8 cellular contexts compared by ENCODE assay signal in genomic region chr12:123384318-123384993, GRCh38. TPM values are rescaled to one million over a fixed set of nuclear protein-coding genes. Genes with fewer than 3 reads are reported as not detected.
DNase-seq lines count a peak whose midpoint lies in the region; ATAC-seq and TF ChIP-seq lines count a peak whose summit lies in the region.

No MANE protein-coding gene starts in this region.

- H3K9me3 Mint-ChIP-seq in activated T-cell treated with anti-CD3 and anti-CD28 coated beads, Interleukin-2, amount 50 U/mL, for 4 hours, result no peaks in the 10 kb centered on the region

- WGBS in mesendoderm (ENCODE audit: extremely low coverage, insufficient coverage, low lambda C conversion rate), result no CpG with 5 or more reads among the region's 41 CpGs
- WGBS in transverse colon (ENCODE audit: low coverage in 1 of 2), 2 donors, result 2 to 17% methylated on average over 4 to 37 of the region's 41 CpGs

- TSS peak; percentile 51 for BruUV-seq in PC-9 (replicated peaks; lab: Mats Ljungman, UMichigan)

- intact Hi-C loops in PC-9 (cut with micrococcal nuclease; ENCODE audit: unreplicated experiment), result loop anchor here (5.0 to 10.0 kb wide), 2 partner anchors 150 to 198 kb away; partner anchors contain the start of genes RILPL1 and TMED2
- intact Hi-C loops in transverse colon (cut with DNase I; ENCODE audit: low total_unique reads), result no loop called here

- no peaks in the 10 kb centered on the region for H3K27me3 Mint-ChIP-seq in activated T-cell treated with anti-CD3 and anti-CD28 coated beads, Interleukin-2, amount 50 U/mL, for 4 hours (ENCODE audit: low read depth)

- H3K4me1 Mint-ChIP-seq in activated T-cell treated with anti-CD3 and anti-CD28 coated beads, Interleukin-2, amount 50 U/mL, for 4 hours (ENCODE audit: low read depth), result peaks cover 15% of the 10 kb centered on the region

- no peaks in the 10 kb centered on the region for H3K9me2 ChIP-seq in PC-9 (ENCODE audit: insufficient read depth)

- H3K27me3 ChIP-seq in PC-9 (ENCODE audit: insufficient read depth, low read depth) (no peaks in the 10 kb centered on the region), mesendoderm (ENCODE audit: insufficient read depth, low read length, poor library complexity) (no peaks in the 10 kb centered on the region), transverse colon (no peaks in the 10 kb centered on the region)

- peak overlapping the region; percentile 42 for H3K18ac ChIP-seq in mesendoderm (ENCODE audit: low read length)

- H2AFZ ChIP-seq in PC-9, result peak overlapping the region; percentile 88

- H3K4me3 ChIP-seq in PC-9 (peak overlapping the region; percentile 93), mesendoderm (ENCODE audit: low read length) (peak overlapping the region; percentile 59), transverse colon (peak overlapping the region; percentile 73 to 81 (median 76))

- no peak overlapping the region for H4K5ac ChIP-seq in mesendoderm (ENCODE audit: low read length)

- TF ChIP-seq CTCF in PC-9 (conservative IDR thresholded peaks at IDR 0.05) (no peak), transverse colon (IDR thresholded peaks at IDR 0.05) (no peak)

- no peak overlapping the region for H2AK5ac ChIP-seq in mesendoderm (ENCODE audit: low read length)

- H3K4me2 ChIP-seq in PC-9, result peak overlapping the region; percentile 90
- H3K4me2 ChIP-seq in mesendoderm (ENCODE audit: low read length), result peak overlapping the region; percentile 42

- no peaks in the 10 kb centered on the region for H3K36me3 ChIP-seq in PC-9 (ENCODE audit: low read depth)
- no peaks in the 10 kb centered on the region for H3K36me3 ChIP-seq in mesendoderm (ENCODE audit: control insufficient read depth, insufficient read depth, low read length)
- no peaks in the 10 kb centered on the region for H3K36me3 ChIP-seq in transverse colon

- no peak overlapping the region for H2BK15ac ChIP-seq in mesendoderm (replicated peaks; ENCODE audit: low read depth)

- no peak overlapping the region for H3K23ac ChIP-seq in mesendoderm (ENCODE audit: low read length)

- POLR2A ChIA-PET in PC-9 (lab: Charles Lee; ENCODE audit: unreplicated experiment), result interaction anchor here (0.6 to 1.6 kb wide), 5 partner anchors 19 to 625 kb away, joined by 3 to 17 read pairs (median 4); no protein-coding TSS in a partner anchor

- H3K9me3 ChIP-seq in PC-9 (ENCODE audit: insufficient read depth, low read depth) (no peaks in the 10 kb centered on the region), transverse colon (no peaks in the 10 kb centered on the region)

- peak overlapping the region; percentile 47 for H2BK120ac ChIP-seq in mesendoderm (ENCODE audit: low read depth, low read length)

- no peak for TF ChIP-seq EP300 in transverse colon (IDR thresholded peaks at IDR 0.05; ENCODE audit: low read depth)

- H3K56ac ChIP-seq in mesendoderm (ENCODE audit: low read length), result peak overlapping the region; percentile 84

- H3K4me1 ChIP-seq in PC-9 (replicated peaks; ENCODE audit: insufficient read depth), result peaks cover 25% of the 10 kb centered on the region
- H3K4me1 ChIP-seq in mesendoderm (ENCODE audit: control insufficient read depth, low read depth, low read length), result peaks cover 8% of the 10 kb centered on the region
- peaks cover 7 to 28% (median 15%) of the 10 kb centered on the region in 4 donors for H3K4me1 ChIP-seq in transverse colon

- H3K4ac ChIP-seq in mesendoderm (ENCODE audit: low read depth, low read length), result no peak overlapping the region

- no peaks in the 10 kb centered on the region for H3K36me3 Mint-ChIP-seq in activated T-cell treated with anti-CD3 and anti-CD28 coated beads, Interleukin-2, amount 50 U/mL, for 4 hours (ENCODE audit: insufficient read depth)

- CTCF ChIA-PET in PC-9 (lab: Charles Lee), result interaction anchor here (0.7 to 1.0 kb wide), 3 partner anchors 19 to 200 kb away, joined by 3 to 4 read pairs (median 3); partner anchors contain the start of gene TMED2

- peak overlapping the region; percentile 90 for H3K4me3 Mint-ChIP-seq in activated T-cell treated with anti-CD3 and anti-CD28 coated beads, Interleukin-2, amount 50 U/mL, for 4 hours

- ATAC-seq in activated T-cell treated with anti-CD3 and anti-CD28 coated beads, Interleukin-2, amount 50 U/mL, for 4 hours, result peak; percentile 0 to 5
- no peak for ATAC-seq in GM18519 (IDR thresholded peaks at IDR 0.05; ENCODE audit: low FRiP score, unreplicated experiment)

- H3K79me2 ChIP-seq in PC-9 (ENCODE audit: low read depth), result peaks cover 41% of the 10 kb centered on the region
- H3K79me2 ChIP-seq in mesendoderm (ENCODE audit: control insufficient read depth, insufficient read depth, low read length), result peaks cover 1% of the 10 kb centered on the region

- no peak for DNase-seq in activated T-cell treated with anti-CD3 and anti-CD28 coated beads, Interleukin-2, amount 50 U/mL, for 4 hours
- DNase-seq in activated T-cell treated with anti-CD3 and anti-CD28 coated beads for 4 hours (no peak), PC-9 (peak in 1 of 2 experiments; percentile 20), caudate nucleus (lab: John Stamatoyannopoulos, UW) (peak in 1 of 61 donors; percentile 26), mesendoderm (peak; percentile 46), transverse colon (no peak), middle frontal gyrus (ENCODE audit: extremely low spot score, low spot score) (no peak)

- no peak for TF ChIP-seq POLR2A in transverse colon (IDR thresholded peaks at IDR 0.05)

- H3K27ac ChIP-seq in PC-9 (peak overlapping the region; percentile 41), caudate nucleus (ENCODE audit: low read depth, low read length) (peak overlapping the region; percentile 44), mesendoderm (ENCODE audit: low read depth, low read length) (peak overlapping the region; percentile 47), transverse colon (peak overlapping the region; percentile 78 to 93 (median 88))

- in situ Hi-C loops in transverse colon (cut with MboI; ENCODE audit: low pct_ligation_motif_present in 1 of 4, low pct_unique_long_range_greater_than_20kb in 1 of 4, low sequenced_read_pairs in 3 of 4), result no loop called here

- H3F3A ChIP-seq in PC-9 (ENCODE audit: insufficient read depth, low read depth), result peaks cover 45% of the 10 kb centered on the region

- H3K79me1 ChIP-seq in mesendoderm (ENCODE audit: low read length), result peaks cover 4% of the 10 kb centered on the region

- H4K20me1 ChIP-seq in PC-9 (ENCODE audit: insufficient read depth), result no peaks in the 10 kb centered on the region

- no peak overlapping the region for H4K8ac ChIP-seq in mesendoderm (ENCODE audit: low read depth, low read length)

- no peak overlapping the region for H2BK5ac ChIP-seq in mesendoderm (ENCODE audit: low read length)

- peak overlapping the region; percentile 76 for H3K9ac ChIP-seq in mesendoderm (ENCODE audit: low read length)

RNA-seq across cellular contexts. Expression of gene KMT5A, which starts 0.5 kb away (rescaled TPM):
- total RNA-seq in activated T-cell treated with anti-CD3 and anti-CD28 coated beads, Interleukin-2, amount 50 U/mL, for 4 hours, result 10 to 100 TPM; 37.1 to 39.4 (median 39.2) TPM
- 43.7 and 54.2 TPM in 2 replicates for total RNA-seq in PC-9 (2021)
- 23.9 TPM for polyA plus RNA-seq in mesendoderm (2013, experiment 1 of 2)
- 25.0 TPM for polyA plus RNA-seq in mesendoderm (2013, experiment 2 of 2)
- total RNA-seq in transverse colon, result 10 to 100 TPM; 32.9 to 43.8 (median 34.4) TPM

RNA-seq across cellular contexts. Expression of gene SBNO1, which starts 19.8 kb away (rescaled TPM):
- 10 to 100 TPM; 40.9 to 45.5 (median 44.0) TPM for total RNA-seq in activated T-cell treated with anti-CD3 and anti-CD28 coated beads, Interleukin-2, amount 50 U/mL, for 4 hours
- total RNA-seq in PC-9 (2021) (31.9 and 43.1 TPM in 2 replicates), transverse colon (10 to 100 TPM; 14.6 to 26.9 (median 23.8) TPM)
- polyA plus RNA-seq in mesendoderm (2013, experiment 1 of 2), result 24.7 TPM
- 24.7 TPM for polyA plus RNA-seq in mesendoderm (2013, experiment 2 of 2)

RNA-seq across cellular contexts. Expression of gene RILPL2, which starts 52.0 kb away (rescaled TPM):
- 10 to 100 TPM; 17.0 to 22.4 (median 20.6) TPM for total RNA-seq in activated T-cell treated with anti-CD3 and anti-CD28 coated beads, Interleukin-2, amount 50 U/mL, for 4 hours
- total RNA-seq in PC-9 (2021) (3.6 and 4.3 TPM in 2 replicates), transverse colon (1 to 10 TPM in 3 of 4 donors, under 1 TPM in 1; 0.60 to 2.7 (median 1.4) TPM)
- polyA plus RNA-seq in mesendoderm (2013, experiment 1 of 2), result 0.87 TPM
- polyA plus RNA-seq in mesendoderm (2013, experiment 2 of 2), result 0.87 TPM
